In genomic region chr15:98085003-98085639, GRCh38 we compare ENCODE assay signal across 8 cellular contexts.
DNase-seq lines count a peak whose midpoint lies in the region; ATAC-seq and TF ChIP-seq lines count a peak whose summit lies in the region.

No MANE protein-coding gene starts in this region.

- peak; percentile 42 for TF ChIP-seq CTCF in GM12865 (IDR thresholded peaks at IDR 0.05; ENCODE audit: insufficient read depth, low read depth, low read length, missing control alignments)

- H3K4me3 ChIP-seq in GM12865 (ENCODE audit: low read depth, low read length) = no peak overlapping the region

- ATAC-seq in GM18502 (IDR thresholded peaks at IDR 0.05; ENCODE audit: poor library complexity, unreplicated experiment) = no peak
- ATAC-seq in GM21825 (IDR thresholded peaks at IDR 0.05; ENCODE audit: unreplicated experiment) = no peak

- peak; percentile 78 for DNase-seq in Ammon's horn (ENCODE audit: low spot score)
- peak; percentile 54 for DNase-seq in GM12865 (ENCODE audit: low read depth)
- peak; percentile 9 for DNase-seq in NCI-H2029 (lab: John Stamatoyannopoulos, UW)
- peak; percentile 39 for DNase-seq in activated CD4-positive, alpha-beta T cell treated with anti-CD3 and anti-CD28 coated beads for 48 hours
- DNase-seq in foreskin melanocyte = peak; percentile 54
- peak; percentile 50 for DNase-seq in putamen (ENCODE audit: low spot score)

Comparison
In these comparisons a context has a peak if more than half of its experiments do, and no peak if none do; other contexts are left out.
1. DNase-seq: peak in every context shown above with its lines; median percentile 78 in Ammon's horn; 54 in GM12865; 54 in foreskin melanocyte; 50 in putamen; 39 in activated CD4-positive, alpha-beta T cell treated with anti-CD3 and anti-CD28 coated beads for 48 hours; 9 in NCI-H2029.